In the genomic region with DNA sequence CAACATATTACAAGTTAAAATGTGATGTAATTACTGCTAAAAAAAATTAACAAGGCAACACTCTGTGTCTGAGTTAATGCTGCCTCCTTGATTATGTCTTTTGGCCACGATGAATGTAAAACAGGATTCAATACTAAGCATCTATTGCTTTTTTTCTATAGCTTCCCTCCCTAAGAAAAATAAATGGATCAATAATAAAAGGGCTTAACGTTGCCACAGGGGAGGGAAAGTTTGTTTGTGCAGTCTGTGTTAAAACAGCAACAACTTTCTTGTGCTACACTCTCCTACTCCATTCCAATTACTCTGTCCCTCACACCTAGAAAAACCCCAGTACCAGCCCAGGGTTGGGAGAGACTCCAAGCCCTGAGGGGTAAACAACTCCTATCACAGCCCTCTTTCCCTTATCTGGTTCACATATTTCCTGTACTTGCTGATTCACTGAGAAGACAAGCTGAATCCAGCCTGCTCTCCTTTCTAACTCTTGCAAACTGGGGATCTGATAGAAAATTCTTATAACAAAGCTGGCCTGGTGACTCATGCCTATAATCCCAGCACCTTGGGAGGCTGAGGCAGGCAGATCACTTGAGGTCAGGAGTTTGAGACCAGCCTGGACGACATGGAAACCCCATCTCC, we compare ENCODE assay signal across 12 cellular contexts. TPM values are rescaled to one million over a fixed set of nuclear protein-coding genes. Genes with fewer than 3 reads are reported as not detected.
DNase-seq lines count a peak whose midpoint lies in the region; ATAC-seq and TF ChIP-seq lines count a peak whose summit lies in the region.
"Had no signal": no experiment of that assay in that cellular context is flagged by ENCODE, and none has a peak within 500 bp of the region (broad histone marks: within the 10 kb centered on the region; RNA-seq: fewer than 3 reads in every experiment).

No MANE protein-coding gene starts in this region.

- H2BK5ac ChIP-seq in trophoblast cell (ENCODE audit: low read depth, low read length, poor library complexity): no peak overlapping the region

- no peak for TF ChIP-seq CTCF in epithelial cell of proximal tubule (conservative IDR thresholded peaks at IDR 0.05; ENCODE audit: low read depth, low read length)
- TF ChIP-seq CTCF in uterus (IDR thresholded peaks at IDR 0.05): no peak

- H3K27me3 Mint-ChIP-seq in activated T-helper 1 cell treated with anti-CD3 and anti-CD28 coated beads, Interleukin-12 subunit alpha, Interleukin-12 subunit beta, Interleukin-2, Interleukin-4 antibody, amounts not matched to agents 30 ng/mL and 10 ng/mL and 1 ng/mL, durations not matched to agents 14 hours and 24 hours and 36 hours (ENCODE audit: insufficient read depth): peaks cover 13% of the 10 kb centered on the region

- H3K79me2 ChIP-seq in trophoblast cell (ENCODE audit: control insufficient read depth, insufficient read depth, low read length, poor library complexity): no peaks in the 10 kb centered on the region

- H3K27me3 ChIP-seq in trophoblast cell (ENCODE audit: insufficient read depth, low read length) (no peaks in the 10 kb centered on the region), uterus (no peaks in the 10 kb centered on the region)
- H3K27me3 ChIP-seq: upper lobe of left lung had no signal

- H2BK12ac ChIP-seq in trophoblast cell (ENCODE audit: low read length): no peak overlapping the region

- no peak overlapping the region for H3K23ac ChIP-seq in trophoblast cell (ENCODE audit: low read length)

- peaks cover 24% of the 10 kb centered on the region for H3K4me1 Mint-ChIP-seq in activated T-helper 1 cell treated with anti-CD3 and anti-CD28 coated beads, Interleukin-12 subunit alpha, Interleukin-12 subunit beta, Interleukin-2, Interleukin-4 antibody, amounts not matched to agents 30 ng/mL and 10 ng/mL and 1 ng/mL, durations not matched to agents 14 hours and 24 hours and 36 hours (ENCODE audit: low read depth)

- H3K4me1 ChIP-seq in trophoblast cell (ENCODE audit: control insufficient read depth in 1 of 2, insufficient read depth in 2 of 2, low read length in 2 of 2) (peaks cover 10 to 14% of the 10 kb centered on the region in 2 experiments), uterus (no peaks in the 10 kb centered on the region)
- H3K4me1 ChIP-seq: upper lobe of left lung had no signal

- DNase-seq in ELR (ENCODE audit: low read depth) (peak; percentile 56), T1000 (lab: John Stamatoyannopoulos, UW) (peak; percentile 46), epithelial cell of proximal tubule (ENCODE audit: low read depth) (peak; percentile 27), trophoblast cell (peak; percentile 89 to 98), NCI-H2081 treated with DMSO at 0.1 percent for 48 hours (lab: John Stamatoyannopoulos, UW) (no peak), uterus (no peak)
- no peak for DNase-seq in activated T-helper 1 cell treated with anti-CD3 and anti-CD28 coated beads, Interleukin-12 subunit alpha, Interleukin-12 subunit beta, Interleukin-2, Interleukin-4 antibody, amounts not matched to agents 30 ng/mL and 10 ng/mL and 1 ng/mL, durations not matched to agents 14 hours and 24 hours and 36 hours (ENCODE audit: low spot score)
- DNase-seq: activated gamma-delta T cell; effector memory CD8-positive, alpha-beta T cell; upper lobe of left lung had no signal

- no peak for ATAC-seq in HG03469 (IDR thresholded peaks at IDR 0.05; ENCODE audit: unreplicated experiment)
- ATAC-seq: activated CD4-positive, CD25-positive, alpha-beta regulatory T cell treated with anti-CD3 and anti-CD28 coated beads, Interleukin-2, amount 50 U/mL, for 24 hours; effector memory CD8-positive, alpha-beta T cell had no signal

- H2BK120ac ChIP-seq in trophoblast cell (ENCODE audit: insufficient read depth, low read length, poor library complexity): no peak overlapping the region

- H3K4me2 ChIP-seq in trophoblast cell (ENCODE audit: low read length): peak overlapping the region; percentile 14

- no peak overlapping the region for H2AK5ac ChIP-seq in trophoblast cell (ENCODE audit: low read length)

- TF ChIP-seq POLR2A in uterus (IDR thresholded peaks at IDR 0.05): no peak

- intact Hi-C loops in uterus (cut with DNase I; ENCODE audit: low total_unique reads): no loop called here
- intact Hi-C loops in activated T-helper 1 cell treated with anti-CD3 and anti-CD28 coated beads, Interleukin-12 subunit alpha, Interleukin-12 subunit beta, Interleukin-2, Interleukin-4 antibody, amounts not matched to agents 30 ng/mL and 10 ng/mL and 1 ng/mL, durations not matched to agents 14 hours and 24 hours and 36 hours (cut with micrococcal nuclease): no loop called here

- H3K36me3 ChIP-seq in trophoblast cell (ENCODE audit: control insufficient read depth in 1 of 2, insufficient read depth in 2 of 2, low read length in 2 of 2) (no peaks in the 10 kb centered on the region), uterus (no peaks in the 10 kb centered on the region)

- H3K4me3 ChIP-seq in epithelial cell of proximal tubule (ENCODE audit: low read depth, low read length) (no peak overlapping the region), trophoblast cell (ENCODE audit: low read depth, low read length) (no peak overlapping the region), uterus (no peak overlapping the region)
- H3K4me3 ChIP-seq: upper lobe of left lung had no signal

- peaks cover 4% of the 10 kb centered on the region for H3K79me1 ChIP-seq in trophoblast cell (ENCODE audit: low read length)

- no peak overlapping the region for H2AFZ ChIP-seq in trophoblast cell (ENCODE audit: insufficient read depth, low read length, poor library complexity)

- no peak overlapping the region for H3K9ac ChIP-seq in trophoblast cell (ENCODE audit: low read length)

- H3K9me3 ChIP-seq in trophoblast cell (ENCODE audit: insufficient read depth, low read depth, low read length): no peaks in the 10 kb centered on the region
- no peaks in the 10 kb centered on the region for H3K9me3 ChIP-seq in uterus
- H3K9me3 ChIP-seq: upper lobe of left lung had no signal

- no peak overlapping the region for H3K27ac Mint-ChIP-seq in activated T-helper 1 cell treated with anti-CD3 and anti-CD28 coated beads, Interleukin-12 subunit alpha, Interleukin-12 subunit beta, Interleukin-2, Interleukin-4 antibody, amounts not matched to agents 30 ng/mL and 10 ng/mL and 1 ng/mL, durations not matched to agents 14 hours and 24 hours and 36 hours
- H3K27ac Mint-ChIP-seq: effector memory CD8-positive, alpha-beta T cell had no signal

- no peak overlapping the region for H3K18ac ChIP-seq in trophoblast cell (ENCODE audit: low read length)

- H4K8ac ChIP-seq in trophoblast cell (ENCODE audit: low read depth, low read length): no peak overlapping the region

- no peak overlapping the region for H3K14ac ChIP-seq in trophoblast cell (ENCODE audit: low read length)

- H3K27ac ChIP-seq in trophoblast cell (ENCODE audit: low read depth, low read length): peak overlapping the region; percentile 62
- H3K27ac ChIP-seq in uterus: no peak overlapping the region
- H3K27ac ChIP-seq: upper lobe of left lung had no signal

- no peak overlapping the region for H3K4ac ChIP-seq in trophoblast cell (ENCODE audit: low read depth, low read length)

- H3K9me3 Mint-ChIP-seq in activated T-helper 1 cell treated with anti-CD3 and anti-CD28 coated beads, Interleukin-12 subunit alpha, Interleukin-12 subunit beta, Interleukin-2, Interleukin-4 antibody, amounts not matched to agents 30 ng/mL and 10 ng/mL and 1 ng/mL, durations not matched to agents 14 hours and 24 hours and 36 hours: no peaks in the 10 kb centered on the region
- H3K9me3 Mint-ChIP-seq: effector memory CD8-positive, alpha-beta T cell had no signal

- H4K91ac ChIP-seq in trophoblast cell (ENCODE audit: low read depth, low read length): no peak overlapping the region

- no peak overlapping the region for H4K12ac ChIP-seq in trophoblast cell (ENCODE audit: low read depth, low read length)

- WGBS in trophoblast cell (ENCODE audit: extremely low coverage, insufficient coverage, insufficient read length): no CpG with 5 or more reads among the region's 3 CpGs

- H3K36me3 Mint-ChIP-seq in activated T-helper 1 cell treated with anti-CD3 and anti-CD28 coated beads, Interleukin-12 subunit alpha, Interleukin-12 subunit beta, Interleukin-2, Interleukin-4 antibody, amounts not matched to agents 30 ng/mL and 10 ng/mL and 1 ng/mL, durations not matched to agents 14 hours and 24 hours and 36 hours (ENCODE audit: low read depth): peaks cover 5% of the 10 kb centered on the region

- no peak overlapping the region for H3K4me3 Mint-ChIP-seq in activated T-helper 1 cell treated with anti-CD3 and anti-CD28 coated beads, Interleukin-12 subunit alpha, Interleukin-12 subunit beta, Interleukin-2, Interleukin-4 antibody, amounts not matched to agents 30 ng/mL and 10 ng/mL and 1 ng/mL, durations not matched to agents 14 hours and 24 hours and 36 hours
- H3K4me3 Mint-ChIP-seq: effector memory CD8-positive, alpha-beta T cell had no signal

RNA-seq across cellular contexts. Expression of a gene that starts 44.8 kb away (rescaled TPM):
- total RNA-seq in epithelial cell of proximal tubule (33.0 and 53.0 TPM in 2 replicates), uterus (1 to 10 TPM in 3 of 4 donors, under 1 TPM in 1; 0.29 to 5.5 (median 2.1) TPM)
- 2.8 and 3.0 TPM in 2 replicates for polyA plus RNA-seq in trophoblast cell (2013)
- 6.6 TPM in 2 replicates for total RNA-seq in activated T-helper 1 cell treated with anti-CD3 and anti-CD28 coated beads, Interleukin-12 subunit alpha, Interleukin-12 subunit beta, Interleukin-2, Interleukin-4 antibody, amounts not matched to agents 30 ng/mL and 10 ng/mL and 1 ng/mL, durations not matched to agents 14 hours and 24 hours and 36 hours

Comparison
In these comparisons a context has a peak if more than half of its experiments do, and no peak if none do; other contexts are left out.
1. DNase-seq: peak in ELR (single experiment), T1000 (single experiment), epithelial cell of proximal tubule (single experiment) and trophoblast cell (2 of 2); none in NCI-H2081 treated with DMSO at 0.1 percent for 48 hours (single experiment), uterus (0 of 2) and activated T-helper 1 cell treated with anti-CD3 and anti-CD28 coated beads, Interleukin-12 subunit alpha, Interleukin-12 subunit beta, Interleukin-2, Interleukin-4 antibody, amounts not matched to agents 30 ng/mL and 10 ng/mL and 1 ng/mL, durations not matched to agents 14 hours and 24 hours and 36 hours (single experiment).